In the genomic region with DNA sequence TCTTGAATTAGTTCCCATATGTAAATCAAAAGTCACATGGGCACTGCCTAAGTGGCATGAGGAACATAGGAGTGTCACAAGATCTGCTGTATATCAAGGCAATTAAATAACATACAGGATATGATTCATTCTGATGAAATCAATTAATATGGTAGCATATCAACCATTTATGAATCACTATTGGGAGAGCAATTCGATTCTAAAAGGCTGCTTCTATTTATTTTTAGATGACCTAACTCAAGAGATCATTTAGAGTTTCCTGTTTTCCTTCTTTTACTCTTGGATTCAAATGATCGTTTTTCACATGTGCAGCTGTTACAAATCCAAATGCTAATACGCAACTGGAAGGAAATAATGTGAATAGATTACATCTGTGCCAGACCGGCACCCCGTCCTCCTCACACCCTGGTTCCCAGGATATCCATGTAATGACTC, we compare ENCODE assay signal across 17 cellular contexts.
DNase-seq lines count a peak whose midpoint lies in the region; ATAC-seq, FAIRE-seq and TF ChIP-seq lines count a peak whose summit lies in the region.
"Had no signal": no experiment of that assay in that cellular context is flagged by ENCODE, and none has a peak within 500 bp of the region (broad histone marks: within the 10 kb centered on the region; RNA-seq: fewer than 3 reads in every experiment).

No MANE protein-coding gene starts in this region.

- DNase-seq in A549 (ENCODE audit: low read depth in 1 of 2, low spot score in 1 of 2): no peak
- peak; percentile 17 for DNase-seq in GM23248
- DNase-seq in SK-N-SH: no peak
- DNase-seq in fibroblast of the conjunctiva (ENCODE audit: low read depth): peak; percentile 23
- no peak for DNase-seq in cerebellar nuclear complex (lab: John Stamatoyannopoulos, UW)
- DNase-seq in MG63: no peak
- DNase-seq in neural progenitor cell (ENCODE audit: low spot score): no peak
- DNase-seq: activated CD8-positive, alpha-beta memory T cell treated with anti-CD3 and anti-CD28 coated beads, Interleukin-2, amount 10 ng/mL, durations not matched to agents 7 days and 5 days; activated gamma-delta T cell treated with Interleukin-2 at 50 U/mL for 16 hours; AML-193; HFFc6; NCI-H187 treated with DMSO at 0.1 percent for 48 hours; NCI-H774; T-helper 17 cell had no signal

- no peak for TF ChIP-seq EP300 in A549 (IDR thresholded peaks at IDR 0.05)
- peak in 1 of 2 experiments; percentile 32; a peak in 1 of 4 replicates for TF ChIP-seq EP300 in SK-N-SH (IDR thresholded peaks at IDR 0.05; ENCODE audit: borderline replicate concordance in 1 of 2, low read depth in 1 of 2, low read length in 1 of 2)

- H3K4me2 ChIP-seq in A549: no peak overlapping the region
- peak overlapping the region; percentile 7 for H3K4me2 ChIP-seq in GM23248 (ENCODE audit: unreplicated experiment)
- H3K4me2 ChIP-seq in SK-N-SH: no peak overlapping the region
- H3K4me2 ChIP-seq in neural progenitor cell: no peak overlapping the region

- H3F3A ChIP-seq in GM23248 (ENCODE audit: insufficient read depth) (peaks cover 6% of the 10 kb centered on the region; the same call in 1 of the 2 replicates), SK-N-SH (replicated peaks; ENCODE audit: insufficient read depth) (peaks cover 8% of the 10 kb centered on the region), neural progenitor cell (ENCODE audit: low read depth) (no peaks in the 10 kb centered on the region)

- H3K9me3 Mint-ChIP-seq in neural progenitor cell: no peaks in the 10 kb centered on the region
- H3K9me3 Mint-ChIP-seq: HFFc6 had no signal

- no peaks in the 10 kb centered on the region for H3K27me3 Mint-ChIP-seq in neural progenitor cell (ENCODE audit: insufficient read depth, low read depth)

- TF ChIP-seq RAD21 in A549 (conservative IDR thresholded peaks at IDR 0.05 in 1 of 2, IDR thresholded peaks at IDR 0.05 in 1 of 2) (no peak), SK-N-SH (IDR thresholded peaks at IDR 0.05; ENCODE audit: low read length) (no peak)

- no peaks in the 10 kb centered on the region for H3K4me1 ChIP-seq in A549
- H3K4me1 ChIP-seq in GM23248 (ENCODE audit: insufficient read depth): peaks cover 19% of the 10 kb centered on the region
- H3K4me1 ChIP-seq in SK-N-SH (ENCODE audit: control insufficient read depth in 1 of 2, insufficient read depth in 2 of 2, low read depth in 1 of 2, low read length in 1 of 2): peaks cover 0 to 2% of the 10 kb centered on the region in 2 experiments; a peak in 2 of 4 replicates
- no peaks in the 10 kb centered on the region for H3K4me1 ChIP-seq in neural progenitor cell
- H3K4me1 ChIP-seq: ascending aorta had no signal

- no peak for ATAC-seq in A549
- ATAC-seq in GM21786 (IDR thresholded peaks at IDR 0.05; ENCODE audit: unreplicated experiment): no peak
- ATAC-seq: activated CD8-positive, alpha-beta memory T cell treated with anti-CD3 and anti-CD28 coated beads, Interleukin-2, amount 10 ng/mL, durations not matched to agents 7 days and 5 days; T-helper 17 cell had no signal

- POLR2A ChIA-PET in A549 (lab: Yijun Ruan, JAX): no interaction called here
- POLR2A ChIA-PET in SK-N-SH (lab: Yijun Ruan, JAX): no interaction called here

- FAIRE-seq in A549 (lab: Jason Lieb, UNC): peak; percentile 92

- H3K36me3 ChIP-seq in GM23248 (ENCODE audit: low read depth): no peaks in the 10 kb centered on the region
- H3K36me3 ChIP-seq in SK-N-SH (replicated peaks in 1 of 2; ENCODE audit: control insufficient read depth in 1 of 2, insufficient read depth in 2 of 2, low read length in 1 of 2): no peaks in the 10 kb centered on the region
- H3K36me3 ChIP-seq in MG63: no peaks in the 10 kb centered on the region
- no peaks in the 10 kb centered on the region for H3K36me3 ChIP-seq in neural progenitor cell
- H3K36me3 ChIP-seq: ascending aorta, esophagus muscularis mucosa had no signal

- no peaks in the 10 kb centered on the region for H3K79me2 ChIP-seq in GM23248 (ENCODE audit: insufficient read depth)
- no peaks in the 10 kb centered on the region for H3K79me2 ChIP-seq in SK-N-SH (ENCODE audit: insufficient read depth)
- no peaks in the 10 kb centered on the region for H3K79me2 ChIP-seq in neural progenitor cell (ENCODE audit: low read depth)

- no peaks in the 10 kb centered on the region for H3K27me3 ChIP-seq in GM23248 (replicated peaks; ENCODE audit: insufficient read depth)
- H3K27me3 ChIP-seq in SK-N-SH (ENCODE audit: insufficient read depth): no peaks in the 10 kb centered on the region
- no peaks in the 10 kb centered on the region for H3K27me3 ChIP-seq in MG63
- no peaks in the 10 kb centered on the region for H3K27me3 ChIP-seq in neural progenitor cell
- H3K27me3 ChIP-seq: ascending aorta, esophagus muscularis mucosa had no signal

- H3K4me1 Mint-ChIP-seq in neural progenitor cell: no peaks in the 10 kb centered on the region
- H3K4me1 Mint-ChIP-seq: activated CD8-positive, alpha-beta memory T cell treated with anti-CD3 and anti-CD28 coated beads, Interleukin-2, amount 10 ng/mL, durations not matched to agents 7 days and 5 days; T-helper 17 cell had no signal

- H3K36me3 Mint-ChIP-seq in neural progenitor cell: no peaks in the 10 kb centered on the region
- H3K36me3 Mint-ChIP-seq: activated CD8-positive, alpha-beta memory T cell treated with anti-CD3 and anti-CD28 coated beads, Interleukin-2, amount 10 ng/mL, durations not matched to agents 7 days and 5 days had no signal

- no peak for TF ChIP-seq CTCF in A549 (IDR thresholded peaks at IDR 0.05)
- no peak for TF ChIP-seq CTCF in SK-N-SH (IDR thresholded peaks at IDR 0.05)
- TF ChIP-seq CTCF in neural progenitor cell (IDR thresholded peaks at IDR 0.05): no peak

- CTCF ChIA-PET in A549 (lab: Yijun Ruan, JAX) (no interaction called here), SK-N-SH (lab: Yijun Ruan, JAX) (interaction anchor here (1.2 kb wide), 1 partner anchor 1002 kb away, joined by 3 read pairs; no protein-coding TSS in a partner anchor)

- H3K27ac ChIP-seq in A549 (no peak overlapping the region), GM23248 (no peak overlapping the region), SK-N-SH (ENCODE audit: low read depth in 2 of 2, low read length in 1 of 2) (peak overlapping the region; percentile 34 to 62; a peak in 2 of 4 replicates), neural progenitor cell (no peak overlapping the region)

- H3K9me2 ChIP-seq in GM23248 (ENCODE audit: insufficient read depth) (no peaks in the 10 kb centered on the region), SK-N-SH (no peaks in the 10 kb centered on the region)

- H2AFZ ChIP-seq in GM23248 (no peak overlapping the region), SK-N-SH (ENCODE audit: low read depth) (no peak overlapping the region), neural progenitor cell (replicated peaks) (no peak overlapping the region)

- H3K9ac ChIP-seq in GM23248: no peak overlapping the region
- no peak overlapping the region for H3K9ac ChIP-seq in SK-N-SH
- H3K9ac ChIP-seq in neural progenitor cell: no peak overlapping the region

- in situ Hi-C loops in GM23248 (cut with MboI): no loop called here

- H3K9me3 ChIP-seq in A549 (no peaks in the 10 kb centered on the region), GM23248 (ENCODE audit: low read depth) (no peaks in the 10 kb centered on the region), SK-N-SH (no peaks in the 10 kb centered on the region), MG63 (no peaks in the 10 kb centered on the region), neural progenitor cell (ENCODE audit: low read depth) (no peaks in the 10 kb centered on the region)
- H3K9me3 ChIP-seq: ascending aorta, esophagus muscularis mucosa had no signal

- WGBS in A549 (ENCODE audit: missing lambda C conversion rate): 36% methylated on average over 5 of the region's 5 CpGs
- whole genome bisulfite sequencing in GM23248 (ENCODE audit: low coverage in 1 of 2, low lambda C conversion rate in 2 of 2, missing lambda C conversion rate in 2 of 2), 2 experiments: 11 to 13% methylated on average over 5 of the region's 5 CpGs
- 2% methylated on average over 5 of the region's 5 CpGs for WGBS in SK-N-SH (ENCODE audit: low lambda C conversion rate)

- H3K27ac Mint-ChIP-seq in neural progenitor cell: no peak overlapping the region
- H3K27ac Mint-ChIP-seq: activated CD8-positive, alpha-beta memory T cell treated with anti-CD3 and anti-CD28 coated beads, Interleukin-2, amount 10 ng/mL, durations not matched to agents 7 days and 5 days; HFFc6; T-helper 17 cell had no signal

- H3K4me3 Mint-ChIP-seq in neural progenitor cell: no peak overlapping the region
- H3K4me3 Mint-ChIP-seq: activated CD8-positive, alpha-beta memory T cell treated with anti-CD3 and anti-CD28 coated beads, Interleukin-2, amount 10 ng/mL, durations not matched to agents 7 days and 5 days; HFFc6; T-helper 17 cell had no signal

- H3K4me3 ChIP-seq in A549 (no peak overlapping the region), GM23248 (no peak overlapping the region), SK-N-SH (ENCODE audit: low read depth in 2 of 2, low read length in 1 of 2) (no peak overlapping the region), MG63 (no peak overlapping the region), neural progenitor cell (no peak overlapping the region)
- H3K4me3 ChIP-seq: ascending aorta, esophagus muscularis mucosa had no signal

- no peak for TF ChIP-seq POLR2A in A549 (IDR thresholded peaks at IDR 0.05; ENCODE audit: low read length)

- no peaks in the 10 kb centered on the region for H4K20me1 ChIP-seq in GM23248 (ENCODE audit: insufficient read depth)
- H4K20me1 ChIP-seq in SK-N-SH (ENCODE audit: insufficient read depth): no peaks in the 10 kb centered on the region
- no peaks in the 10 kb centered on the region for H4K20me1 ChIP-seq in neural progenitor cell (ENCODE audit: low read depth)

TF ChIP-seq in SK-N-SH, 30 proteins besides CTCF, POLR2A, EP300 and RAD21 (continues in another document):
- TF ChIP-seq SMC3 (IDR thresholded peaks at IDR 0.05; ENCODE audit: low read depth, low read length): no peak
- TF ChIP-seq, protein P1, sequence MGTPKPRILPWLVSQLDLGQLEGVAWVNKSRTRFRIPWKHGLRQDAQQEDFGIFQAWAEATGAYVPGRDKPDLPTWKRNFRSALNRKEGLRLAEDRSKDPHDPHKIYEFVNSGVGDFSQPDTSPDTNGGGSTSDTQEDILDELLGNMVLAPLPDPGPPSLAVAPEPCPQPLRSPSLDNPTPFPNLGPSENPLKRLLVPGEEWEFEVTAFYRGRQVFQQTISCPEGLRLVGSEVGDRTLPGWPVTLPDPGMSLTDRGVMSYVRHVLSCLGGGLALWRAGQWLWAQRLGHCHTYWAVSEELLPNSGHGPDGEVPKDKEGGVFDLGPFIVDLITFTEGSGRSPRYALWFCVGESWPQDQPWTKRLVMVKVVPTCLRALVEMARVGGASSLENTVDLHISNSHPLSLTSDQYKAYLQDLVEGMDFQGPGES (IDR thresholded peaks at IDR 0.05; ENCODE audit: low read depth, low read length): no peak
- TF ChIP-seq NRF1 (IDR thresholded peaks at IDR 0.05; ENCODE audit: low read depth, low read length): no peak
- TF ChIP-seq JUND (IDR thresholded peaks at IDR 0.05): peak; percentile 26; the same call in 1 of the 2 replicates
- no peak for TF ChIP-seq CHD2 (IDR thresholded peaks at IDR 0.05; ENCODE audit: low read length, partially characterized antibody)
- no peak for TF ChIP-seq SIN3A (IDR thresholded peaks at IDR 0.05; ENCODE audit: borderline replicate concordance, low read depth, low read length)

Comparison
In these comparisons a context has a peak if more than half of its experiments do, and no peak if none do; other contexts are left out.
1. DNase-seq: peak in GM23248 (single experiment) and fibroblast of the conjunctiva (single experiment); none in A549 (0 of 2), SK-N-SH (single experiment), cerebellar nuclear complex (0 of 2), MG63 (single experiment) and neural progenitor cell (single experiment).
2. H3K27ac ChIP-seq: peak in SK-N-SH (2 of 2); none in A549 (0 of 2), GM23248 (single experiment) and neural progenitor cell (single experiment).